12 cellular contexts compared by ENCODE assay signal in the genomic region with DNA sequence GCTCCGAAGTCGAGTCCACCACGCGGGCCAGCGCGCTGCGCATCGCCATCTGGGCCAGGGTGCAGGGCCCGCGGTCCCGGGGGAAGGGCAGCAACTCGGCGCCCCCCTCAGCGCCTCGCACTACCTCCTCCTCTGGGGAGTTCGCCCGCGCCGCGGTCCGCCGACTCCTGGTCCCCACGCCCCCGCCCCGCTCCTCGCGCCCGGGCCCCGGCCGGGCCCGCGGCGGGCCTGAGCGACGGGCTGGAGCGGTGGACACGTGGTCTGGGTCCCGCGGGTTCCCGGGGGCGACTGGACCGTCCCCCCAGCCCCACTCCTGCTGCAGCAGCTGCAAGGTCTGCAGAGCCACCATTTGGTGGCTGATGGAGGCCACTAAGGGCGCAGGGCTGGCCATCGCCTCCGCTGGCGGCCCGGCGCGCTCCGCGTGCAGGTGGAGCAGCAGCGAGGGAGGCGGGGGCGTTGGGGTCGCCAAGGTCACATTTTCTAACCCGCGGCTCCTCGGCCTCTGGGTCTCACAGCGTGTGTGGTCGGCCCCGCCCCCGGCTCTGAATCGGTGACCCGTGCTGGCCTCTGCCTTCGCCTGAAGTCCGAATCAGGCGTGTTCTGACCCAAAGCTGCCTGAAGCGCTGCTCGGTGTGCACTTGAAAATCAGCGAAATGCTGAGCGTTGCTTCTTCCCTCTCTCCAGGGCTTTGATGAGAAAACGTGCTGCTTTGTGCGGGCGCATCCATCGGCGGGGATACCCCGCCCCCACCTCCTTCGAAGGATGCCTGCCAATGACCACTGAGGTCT. TPM values are rescaled to one million over a fixed set of nuclear protein-coding genes. Genes with fewer than 3 reads are reported as not detected.
DNase-seq lines count a peak whose midpoint lies in the region; ATAC-seq, FAIRE-seq and TF ChIP-seq lines count a peak whose summit lies in the region.
"Had no signal": no experiment of that assay in that cellular context is flagged by ENCODE, and none has a peak within 500 bp of the region (broad histone marks: within the 10 kb centered on the region; RNA-seq: fewer than 3 reads in every experiment).

Gene DLEU7 (minus strand): TSS at position 437 of the 788 bp plus-strand sequence. CDS start 46 bp downstream, at position 391.

- no peak within 1 kb of the TSS for H3K27ac ChIP-seq in hepatocyte
- H3K27ac ChIP-seq in pancreas = no peak within 1 kb of the TSS

- peaks cover 10% of the 10 kb centered on the region for H3K27me3 Mint-ChIP-seq in stimulated activated naive CD8-positive, alpha-beta T cell treated with anti-CD3 and anti-CD28 coated beads, Interleukin-15, Interleukin-2, amounts not matched to agents 100 ng/mL and 50 ng/mL, for 24 hours

- H3K79me2 ChIP-seq in hepatocyte = no peaks in the 10 kb centered on the region

- H3K36me3 Mint-ChIP-seq in stimulated activated naive CD8-positive, alpha-beta T cell treated with anti-CD3 and anti-CD28 coated beads, Interleukin-15, Interleukin-2, amounts not matched to agents 100 ng/mL and 50 ng/mL, for 24 hours (ENCODE audit: low read depth) = no peaks in the 10 kb centered on the region

- peak within 1 kb of the TSS; percentile 96 for H3K4me2 ChIP-seq in hepatocyte

- no peaks in the 10 kb centered on the region for H4K20me1 ChIP-seq in hepatocyte (ENCODE audit: insufficient read depth, poor library complexity, severe bottlenecking)

- no peak for FAIRE-seq in pancreas (lab: Jason Lieb, UNC)
- FAIRE-seq: H54 had no signal

- no peaks in the 10 kb centered on the region for H3K9me3 Mint-ChIP-seq in stimulated activated naive CD8-positive, alpha-beta T cell treated with anti-CD3 and anti-CD28 coated beads, Interleukin-15, Interleukin-2, amounts not matched to agents 100 ng/mL and 50 ng/mL, for 24 hours

- peak within 1 kb of the TSS; percentile 51 for H3K4me3 Mint-ChIP-seq in stimulated activated naive CD8-positive, alpha-beta T cell treated with anti-CD3 and anti-CD28 coated beads, Interleukin-15, Interleukin-2, amounts not matched to agents 100 ng/mL and 50 ng/mL, for 24 hours

- no peak for ATAC-seq in stimulated activated naive CD8-positive, alpha-beta T cell treated with anti-CD3 and anti-CD28 coated beads, Interleukin-15, Interleukin-2, amounts not matched to agents 100 U/mL and 50 U/mL, for 24 hours
- no peak for ATAC-seq in pancreas

- TF ChIP-seq CTCF in hepatocyte (IDR thresholded peaks at IDR 0.05; ENCODE audit: poor library complexity) (no peak), pancreas (IDR thresholded peaks at IDR 0.05) (no peak)

- TF ChIP-seq POLR2A in erythroblast (IDR thresholded peaks at IDR 0.05; ENCODE audit: low read length) = no peak

- peak within 1 kb of the TSS; percentile 56 for H2AFZ ChIP-seq in hepatocyte

- H3K9me2 ChIP-seq in hepatocyte (replicated peaks; ENCODE audit: insufficient read depth) = no peaks in the 10 kb centered on the region

- WGBS in hepatocyte (ENCODE audit: low lambda C conversion rate, missing lambda C conversion rate) = 8% methylated on average over 59 of the region's 78 CpGs
- 21 to 22% methylated on average over 66 to 78 of the region's 78 CpGs for WGBS in pancreas, 2 donors

- no peaks in the 10 kb centered on the region for H3K9me3 ChIP-seq in hepatocyte (ENCODE audit: low read depth)
- no peaks in the 10 kb centered on the region for H3K9me3 ChIP-seq in pancreas

- intact Hi-C loops in pancreas (cut with DNase I) = no loop called here

- DNase-seq in stimulated activated naive CD8-positive, alpha-beta T cell treated with anti-CD3 and anti-CD28 coated beads, Interleukin-15, Interleukin-2, amounts not matched to agents 100 U/mL and 50 U/mL, for 24 hours = no peak
- DNase-seq in hepatocyte (ENCODE audit: low spot score) (peak; percentile 14), pancreas (peak in 3 of 6 donors; percentile 16 to 57 (median 56)), erythroblast (lab: John Stamatoyannopoulos, UW) (no peak), NCI-H1436 (lab: John Stamatoyannopoulos, UW) (no peak), Kasumi-1 (lab: John Stamatoyannopoulos, UW) (no peak)
- DNase-seq in stimulated activated naive CD4-positive, alpha-beta T cell treated with Interleukin-2 at 50 U/mL for 16 hours (lab: John Stamatoyannopoulos, UW) = no peak
- DNase-seq: stimulated activated CD4-positive, alpha-beta T cell treated with anti-CD3 and anti-CD28 coated beads, Interleukin-2, amount 100 ng/mL, for 48 hours had no signal

- H3K36me3 ChIP-seq in hepatocyte (replicated peaks; ENCODE audit: insufficient read depth, low read depth) (no peaks in the 10 kb centered on the region), pancreas (no peaks in the 10 kb centered on the region)

- peaks cover 14% of the 10 kb centered on the region for H3K4me1 Mint-ChIP-seq in stimulated activated naive CD8-positive, alpha-beta T cell treated with anti-CD3 and anti-CD28 coated beads, Interleukin-15, Interleukin-2, amounts not matched to agents 100 ng/mL and 50 ng/mL, for 24 hours (ENCODE audit: low read depth)

- no peaks in the 10 kb centered on the region for H3K4me1 ChIP-seq in hepatocyte (ENCODE audit: insufficient read depth)
- no peaks in the 10 kb centered on the region for H3K4me1 ChIP-seq in pancreas

- peak within 1 kb of the TSS; percentile 20 for H3K4me3 ChIP-seq in hepatocyte
- H3K4me3 ChIP-seq in pancreas = peak within 1 kb of the TSS in 3 of 4 donors; percentile 5 to 36 (median 11)

- H3K27me3 ChIP-seq in hepatocyte = peaks cover 38% of the 10 kb centered on the region
- H3K27me3 ChIP-seq in pancreas = peaks cover 0 to 5% (median 2%) of the 10 kb centered on the region in 4 donors

- no peak within 1 kb of the TSS for H3K27ac Mint-ChIP-seq in stimulated activated naive CD8-positive, alpha-beta T cell treated with anti-CD3 and anti-CD28 coated beads, Interleukin-15, Interleukin-2, amounts not matched to agents 100 ng/mL and 50 ng/mL, for 24 hours

RNA-seq across cellular contexts. Expression of gene DLEU7, which starts in this region (rescaled TPM):
- total RNA-seq in hepatocyte (not detected in 2 replicates), pancreas (under 1 TPM in 3 of 6 donors, not detected in 3; 0.08 to 0.47 (median 0.12) TPM)
- polyA plus RNA-seq in hepatocyte (0.18 TPM in 1 of 2 replicates, not detected in the other), pancreas (under 1 TPM; 0.02 to 0.08 TPM)
- total RNA-seq: NCI-H460; T-helper 2 cell treated with Interferon-gamma antibody and Interleukin-4, amounts not matched to agents 100 ng/mL and 5 ng/mL, for 36 hours had no signal

Comparison
In these comparisons a context has a peak if more than half of its experiments do, and no peak if none do; other contexts are left out.
1. Peak in DNase-seq, H3K4me3 ChIP-seq and H3K4me2 ChIP-seq in hepatocyte; RNA of the gene not detected or under 1 TPM.